7 cellular contexts compared by ENCODE assay signal in the genomic region with DNA sequence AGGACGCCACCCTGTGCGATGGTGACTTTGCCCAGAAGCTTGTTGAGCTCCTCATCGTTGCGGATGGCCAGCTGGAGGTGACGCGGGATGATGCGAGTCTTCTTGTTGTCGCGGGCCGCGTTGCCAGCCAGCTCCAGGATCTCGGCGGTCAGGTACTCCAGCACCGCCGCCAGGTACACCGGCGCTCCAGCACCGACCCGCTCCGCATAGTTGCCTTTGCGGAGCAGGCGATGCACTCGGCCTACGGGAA.
DNase-seq lines count a peak whose midpoint lies in the region; ATAC-seq, FAIRE-seq and TF ChIP-seq lines count a peak whose summit lies in the region.
"Not testable (repeated sequence)": the region's sequence is repeated elsewhere in the genome, so short reads cannot be mapped to it uniquely, and the experiment has no call there.

No MANE protein-coding gene starts in this region.

- RAD21 ChIA-PET in HCT116 (lab: Charles Lee; ENCODE audit: low non-redundant PET in 1 of 2, low total read pairs in 2 of 2, uncharacterized antibody in 2 of 2, unreplicated experiment in 2 of 2): interaction anchor here in 1 of 2 experiments (1.3 kb wide), 1 partner anchor 81 kb away, joined by 3 read pairs; no protein-coding TSS in a partner anchor

- H3K4me3 ChIP-seq in HCT116 (replicated peaks in 1 of 2; ENCODE audit: low read depth in 1 of 2, low read length in 2 of 2): peak overlapping the region; percentile 40 to 52
- H3K4me3 ChIP-seq in Loucy (ENCODE audit: low read length, poor library complexity, severe bottlenecking): peak overlapping the region; percentile 76
- H3K4me3 ChIP-seq in kidney epithelial cell (ENCODE audit: low read depth, low read length): peak overlapping the region; percentile 39
- peak overlapping the region; percentile 64 for H3K4me3 ChIP-seq in parathyroid adenoma (ENCODE audit: low read depth, low read length)

- H3K4me1 ChIP-seq in HCT116 (ENCODE audit: control insufficient read depth in 1 of 2, insufficient read depth in 2 of 2, low read length in 2 of 2) (peaks cover 32 to 51% of the 10 kb centered on the region in 2 experiments), Loucy (ENCODE audit: insufficient read depth, low read length, poor library complexity, severe bottlenecking) (peaks cover 48% of the 10 kb centered on the region)
- not testable (repeated sequence) for H3K4me1 ChIP-seq in parathyroid adenoma

- not testable (repeated sequence) for TF ChIP-seq CTCF in HCT116 (IDR thresholded peaks at IDR 0.05 in 2 of 3, conservative IDR thresholded peaks at IDR 0.05 in 1 of 3; ENCODE audit: borderline replicate concordance in 1 of 3, insufficient read depth in 1 of 3, low read depth in 2 of 3, low read length in 2 of 3); Loucy (conservative IDR thresholded peaks at IDR 0.05; ENCODE audit: low read length); endothelial cell (IDR thresholded peaks at IDR 0.05; ENCODE audit: unreplicated experiment); kidney epithelial cell (IDR thresholded peaks at IDR 0.05; ENCODE audit: insufficient read depth, low read length, poor library complexity, severe bottlenecking); parathyroid adenoma (IDR thresholded peaks at IDR 0.05)

- not testable (repeated sequence) for H3K27me3 ChIP-seq in HCT116 (ENCODE audit: insufficient read depth, low read length); Loucy (ENCODE audit: insufficient read depth, low read length, poor library complexity, severe bottlenecking); kidney epithelial cell (ENCODE audit: control insufficient read depth, insufficient read depth, low read length); parathyroid adenoma (ENCODE audit: control insufficient read depth, insufficient read depth, low read length)

- H2AFZ ChIP-seq in HCT116 (ENCODE audit: low read depth, low read length, poor library complexity, severe bottlenecking); Loucy (ENCODE audit: low read length): not testable (repeated sequence)
- peak overlapping the region; percentile 75 for H2AFZ ChIP-seq in parathyroid adenoma

- not testable (repeated sequence) for DNase-seq in GM12892 (ENCODE audit: insufficient read length); HCT116 (ENCODE audit: low read depth, low spot score); activated T-helper 1 cell treated with anti-CD3 and anti-CD28 coated beads, Interleukin-12 subunit alpha, Interleukin-12 subunit beta, Interleukin-2, Interleukin-4 antibody, amounts not matched to agents 30 ng/mL and 10 ng/mL and 1 ng/mL, durations not matched to agents 14 hours and 24 hours and 36 hours (ENCODE audit: low spot score); endothelial cell (ENCODE audit: low spot score); kidney epithelial cell (ENCODE audit: low read depth)

- H3K36me3 Mint-ChIP-seq in activated T-helper 1 cell treated with anti-CD3 and anti-CD28 coated beads, Interleukin-12 subunit alpha, Interleukin-12 subunit beta, Interleukin-2, Interleukin-4 antibody, amounts not matched to agents 30 ng/mL and 10 ng/mL and 1 ng/mL, durations not matched to agents 14 hours and 24 hours and 36 hours (ENCODE audit: low read depth); endothelial cell (ENCODE audit: low read depth, unreplicated experiment): not testable (repeated sequence)

- H3K4me2 ChIP-seq in HCT116 (ENCODE audit: low read length): peak overlapping the region; percentile 71
- peak overlapping the region; percentile 91 for H3K4me2 ChIP-seq in Loucy (ENCODE audit: low read depth, low read length, poor library complexity, severe bottlenecking)
- H3K4me2 ChIP-seq in parathyroid adenoma (ENCODE audit: low read length): peak overlapping the region; percentile 75

- peaks cover 13% of the 10 kb centered on the region; the same call in 1 of the 2 replicates for H3F3A ChIP-seq in Loucy (ENCODE audit: low read depth)

- intact Hi-C loops in HCT116 (cut with micrococcal nuclease): loop anchor here (5.0 kb wide), 1 partner anchor 667 kb away; a partner anchor contains a TSS
- intact Hi-C loops in activated T-helper 1 cell treated with anti-CD3 and anti-CD28 coated beads, Interleukin-12 subunit alpha, Interleukin-12 subunit beta, Interleukin-2, Interleukin-4 antibody, amounts not matched to agents 30 ng/mL and 10 ng/mL and 1 ng/mL, durations not matched to agents 14 hours and 24 hours and 36 hours (cut with micrococcal nuclease): loop anchor here (1.0 to 5.0 kb wide), 7 partner anchors 24 to 1788 kb away; a partner anchor contains a TSS

- H3K9me3 ChIP-seq in HCT116 (ENCODE audit: control insufficient read depth in 1 of 2, insufficient read depth in 1 of 2, low read depth in 1 of 2, low read length in 2 of 2); Loucy (ENCODE audit: insufficient read depth, low read depth, low read length); parathyroid adenoma (ENCODE audit: control insufficient read depth, low read length): not testable (repeated sequence)

- not testable (repeated sequence) for H3K27me3 Mint-ChIP-seq in activated T-helper 1 cell treated with anti-CD3 and anti-CD28 coated beads, Interleukin-12 subunit alpha, Interleukin-12 subunit beta, Interleukin-2, Interleukin-4 antibody, amounts not matched to agents 30 ng/mL and 10 ng/mL and 1 ng/mL, durations not matched to agents 14 hours and 24 hours and 36 hours (ENCODE audit: insufficient read depth); endothelial cell (ENCODE audit: unreplicated experiment)

- peak overlapping the region; percentile 87 for H3K4me3 Mint-ChIP-seq in activated T-helper 1 cell treated with anti-CD3 and anti-CD28 coated beads, Interleukin-12 subunit alpha, Interleukin-12 subunit beta, Interleukin-2, Interleukin-4 antibody, amounts not matched to agents 30 ng/mL and 10 ng/mL and 1 ng/mL, durations not matched to agents 14 hours and 24 hours and 36 hours
- peak overlapping the region; percentile 93 for H3K4me3 Mint-ChIP-seq in endothelial cell (ENCODE audit: unreplicated experiment)

- ATAC-seq in HCT116: peak; percentile 30; the same call in 1 of the 2 replicates

- FAIRE-seq in GM12892 (lab: Jason Lieb, UNC): peak; percentile 97

- not testable (repeated sequence) for H3K9me2 ChIP-seq in HCT116 (ENCODE audit: insufficient read depth); Loucy (replicated peaks; ENCODE audit: low read depth, low read length)

- TF ChIP-seq RAD21 in HCT116 (IDR thresholded peaks at IDR 0.05; ENCODE audit: low read depth): not testable (repeated sequence)

- peaks cover 53% of the 10 kb centered on the region for H3K4me1 Mint-ChIP-seq in activated T-helper 1 cell treated with anti-CD3 and anti-CD28 coated beads, Interleukin-12 subunit alpha, Interleukin-12 subunit beta, Interleukin-2, Interleukin-4 antibody, amounts not matched to agents 30 ng/mL and 10 ng/mL and 1 ng/mL, durations not matched to agents 14 hours and 24 hours and 36 hours (ENCODE audit: low read depth)
- peaks cover 14% of the 10 kb centered on the region for H3K4me1 Mint-ChIP-seq in endothelial cell (ENCODE audit: unreplicated experiment)

- not testable (repeated sequence) for H4K20me1 ChIP-seq in HCT116 (ENCODE audit: insufficient read depth); Loucy (ENCODE audit: insufficient read depth, low read length, poor library complexity, severe bottlenecking)

- H3K9ac ChIP-seq in HCT116 (ENCODE audit: low read length) (peak overlapping the region; percentile 69), Loucy (ENCODE audit: low read depth, low read length, poor library complexity, severe bottlenecking) (peak overlapping the region; percentile 92)
- H3K9ac ChIP-seq in parathyroid adenoma: not testable (repeated sequence)

- peak overlapping the region; percentile 98 for H3K27ac Mint-ChIP-seq in activated T-helper 1 cell treated with anti-CD3 and anti-CD28 coated beads, Interleukin-12 subunit alpha, Interleukin-12 subunit beta, Interleukin-2, Interleukin-4 antibody, amounts not matched to agents 30 ng/mL and 10 ng/mL and 1 ng/mL, durations not matched to agents 14 hours and 24 hours and 36 hours
- H3K27ac Mint-ChIP-seq in endothelial cell (ENCODE audit: unreplicated experiment): peak overlapping the region; percentile 55

- peak overlapping the region; percentile 88 for H3K27ac ChIP-seq in HCT116 (ENCODE audit: low read depth, low read length)
- H3K27ac ChIP-seq in parathyroid adenoma: peak overlapping the region; percentile 34

- H3K36me3 ChIP-seq in HCT116 (ENCODE audit: control insufficient read depth in 1 of 2, insufficient read depth in 2 of 2, low read length in 2 of 2); Loucy (ENCODE audit: insufficient read depth, low read length); kidney epithelial cell (ENCODE audit: control insufficient read depth, insufficient read depth, low read length); parathyroid adenoma (ENCODE audit: control insufficient read depth, insufficient read depth, low read length): not testable (repeated sequence)

- CTCF ChIA-PET in HCT116 (lab: Charles Lee): interaction anchor here (1.0 kb wide), 1 partner anchor 81 kb away, joined by 3 read pairs; no protein-coding TSS in a partner anchor

- not testable (repeated sequence) for TF ChIP-seq POLR2A in GM12892 (IDR thresholded peaks at IDR 0.05; ENCODE audit: low read depth, low read length); HCT116 (IDR thresholded peaks at IDR 0.05; ENCODE audit: borderline replicate concordance, extremely low read depth, insufficient read depth, insufficient read length)

- TSS peak; percentile 98 for BruUV-seq in HCT116 (replicated peaks; lab: Mats Ljungman, UMichigan)

- not testable (repeated sequence) for H3K79me2 ChIP-seq in HCT116 (ENCODE audit: insufficient read depth, low read length); parathyroid adenoma
- peaks cover 13% of the 10 kb centered on the region; the same call in 1 of the 2 replicates for H3K79me2 ChIP-seq in Loucy (ENCODE audit: insufficient read depth, low read length)

- POLR2A ChIA-PET in HCT116 (lab: Charles Lee): interaction anchor here (1.0 to 10.3 kb wide), 10 partner anchors 9 to 1618 kb away, joined by 3 to 302 read pairs (median 15); a partner anchor contains a TSS

- H3K9me3 Mint-ChIP-seq in activated T-helper 1 cell treated with anti-CD3 and anti-CD28 coated beads, Interleukin-12 subunit alpha, Interleukin-12 subunit beta, Interleukin-2, Interleukin-4 antibody, amounts not matched to agents 30 ng/mL and 10 ng/mL and 1 ng/mL, durations not matched to agents 14 hours and 24 hours and 36 hours; endothelial cell (ENCODE audit: unreplicated experiment): not testable (repeated sequence)

TF ChIP-seq in HCT116, 20 proteins besides CTCF, POLR2A, EP300 and RAD21:
- peak; percentile 22; the same call in 1 of the 2 replicates for TF ChIP-seq SIN3A (IDR thresholded peaks at IDR 0.05; ENCODE audit: low read depth)
